28 cellular contexts compared by ENCODE assay signal in the genomic region with DNA sequence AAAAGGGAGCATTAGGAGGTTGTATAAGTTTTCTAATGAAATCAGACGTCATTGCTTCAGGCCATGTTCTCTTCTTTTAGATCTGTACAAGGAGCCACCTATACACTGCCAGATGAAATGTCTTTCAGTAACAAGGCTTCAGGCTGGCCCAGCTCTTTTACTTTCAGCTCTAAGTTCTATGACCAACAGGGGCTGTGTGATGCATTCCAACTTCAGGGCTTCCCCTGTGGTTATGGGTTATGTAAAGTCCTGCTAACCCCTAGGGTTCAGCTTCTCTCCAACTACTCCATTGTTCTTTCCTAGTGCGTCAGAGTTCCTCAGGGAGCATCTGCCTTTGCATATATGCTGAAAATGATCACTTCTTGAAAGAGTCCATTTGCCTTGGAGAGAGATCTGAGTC.
"Had no signal": no experiment of that assay in that cellular context is flagged by ENCODE, and none has a peak within 500 bp of the region (broad histone marks: within the 10 kb centered on the region; RNA-seq: fewer than 3 reads in every experiment).

No MANE protein-coding gene starts in this region.

- ATAC-seq: left colon; left lung; lower lobe of right lung; mucosa of descending colon; naive thymus-derived CD4-positive, alpha-beta T cell; natural killer cell treated with Interleukin-12 subunit alpha and Interleukin-12 subunit beta and Interleukin-15 and Interleukin-18, amount 100 ng/mL, for 72 hours; pancreas; right cardiac atrium; sciatic nerve; stimulated activated effector memory CD8-positive, alpha-beta T cell treated with anti-CD3 and anti-CD28 coated beads, Interleukin-12 subunit alpha, Interleukin-12 subunit beta, amount 100 ng/mL, for 72 hours; upper lobe of right lung had no signal

- H3K36me3 ChIP-seq: left lung, lower lobe of right lung, pancreas, prostate gland, spleen, suprapubic skin, thoracic aorta, tibial artery, upper lobe of right lung had no signal

- H3K4me1 ChIP-seq: left lung, lower lobe of right lung, pancreas, prostate gland, spleen, suprapubic skin, tibial artery, upper lobe of right lung had no signal

- DNase-seq: hippocampal formation; immature natural killer cell; kidney; left colon; left lung; lower lobe of right lung; mammary epithelial cell; mesenchymal stem cell; midbrain; mucosa of descending colon; naive thymus-derived CD4-positive, alpha-beta T cell; pancreas; posterior cingulate gyrus; retina; right cardiac atrium; small intestine; spleen; stimulated activated CD4-positive, alpha-beta T cell treated with anti-CD3 and anti-CD28 coated beads, Interleukin-4, amount 100 ng/mL, for 24 hours; stimulated activated naive CD4-positive, alpha-beta T cell; tibial artery; trophoblast cell; upper lobe of right lung had no signal

- H3K9me3 ChIP-seq: left lung, lower lobe of right lung, mucosa of descending colon, pancreas, prostate gland, spleen, suprapubic skin, thoracic aorta, tibial artery, upper lobe of right lung had no signal

- H3K27me3 ChIP-seq: left lung, pancreas, spleen, suprapubic skin, tibial artery, upper lobe of right lung had no signal

- H3K4me3 ChIP-seq: left lung, lower lobe of right lung, mucosa of descending colon, pancreas, prostate gland, spleen, suprapubic skin, thoracic aorta, tibial artery, upper lobe of right lung had no signal

- H3K27ac ChIP-seq: left lung, lower lobe of right lung, pancreas, prostate gland, spleen, suprapubic skin, thoracic aorta, tibial artery, upper lobe of right lung had no signal
